Comparison of ENCODE assay signal across 1 cellular context in the genomic region with DNA sequence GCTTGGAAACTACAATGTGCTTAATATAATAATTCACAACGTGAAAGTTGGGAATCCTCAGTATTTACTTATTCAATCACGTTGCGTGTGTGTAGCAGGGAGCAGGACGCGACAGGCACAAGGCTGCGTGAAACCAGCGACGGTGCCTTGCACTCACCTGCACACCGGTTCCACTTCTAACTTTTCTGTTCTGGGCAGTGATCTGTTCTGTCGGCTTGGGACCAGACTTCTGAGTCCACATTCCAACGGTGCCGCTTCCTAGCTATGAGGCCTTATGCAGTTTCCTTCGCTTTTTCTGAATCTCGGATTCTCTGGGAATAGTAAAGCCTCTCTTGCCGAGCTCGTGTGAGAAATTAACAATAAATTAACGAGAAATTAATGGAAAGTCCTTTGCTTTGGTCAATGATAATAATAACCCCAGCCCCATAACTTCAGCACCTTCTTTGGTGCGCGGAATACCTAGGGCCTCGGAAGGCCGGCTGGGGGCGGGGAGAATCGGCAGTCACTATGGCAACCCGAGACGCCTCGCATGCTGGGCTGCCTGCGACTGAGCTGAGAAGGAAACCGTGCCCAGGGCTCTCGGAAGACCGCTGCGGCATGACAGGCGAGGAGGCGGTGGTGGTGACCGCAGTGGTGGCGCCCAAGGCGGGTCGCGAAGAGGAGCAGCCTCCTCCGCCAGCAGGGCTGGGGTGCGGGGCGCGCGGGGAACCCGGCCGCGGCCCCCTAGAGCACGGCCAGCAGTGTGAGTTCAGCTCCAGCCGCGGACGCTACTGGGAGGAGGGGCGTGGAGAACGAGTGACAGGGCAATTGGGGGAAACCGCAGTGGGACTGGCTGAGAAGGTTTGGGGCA.
TF ChIP-seq lines count a peak whose summit lies in the region.

A gene with protein sequence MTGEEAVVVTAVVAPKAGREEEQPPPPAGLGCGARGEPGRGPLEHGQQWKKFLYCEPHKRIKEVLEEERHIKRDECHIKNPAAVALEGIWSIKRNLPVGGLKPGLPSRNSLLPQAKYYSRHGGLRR (plus strand): TSS at position 530 of the 850 bp plus-strand sequence. CDS start 68 bp downstream, at position 598.

TF ChIP-seq in HepG2, 621 proteins besides CTCF, POLR2A, EP300 and RAD21 (continued from another document and continues in another):
- no peak for TF ChIP-seq ZNF720 (CRISPR knock-in tag; IDR thresholded peaks at IDR 0.05)
- TF ChIP-seq, protein P1, sequence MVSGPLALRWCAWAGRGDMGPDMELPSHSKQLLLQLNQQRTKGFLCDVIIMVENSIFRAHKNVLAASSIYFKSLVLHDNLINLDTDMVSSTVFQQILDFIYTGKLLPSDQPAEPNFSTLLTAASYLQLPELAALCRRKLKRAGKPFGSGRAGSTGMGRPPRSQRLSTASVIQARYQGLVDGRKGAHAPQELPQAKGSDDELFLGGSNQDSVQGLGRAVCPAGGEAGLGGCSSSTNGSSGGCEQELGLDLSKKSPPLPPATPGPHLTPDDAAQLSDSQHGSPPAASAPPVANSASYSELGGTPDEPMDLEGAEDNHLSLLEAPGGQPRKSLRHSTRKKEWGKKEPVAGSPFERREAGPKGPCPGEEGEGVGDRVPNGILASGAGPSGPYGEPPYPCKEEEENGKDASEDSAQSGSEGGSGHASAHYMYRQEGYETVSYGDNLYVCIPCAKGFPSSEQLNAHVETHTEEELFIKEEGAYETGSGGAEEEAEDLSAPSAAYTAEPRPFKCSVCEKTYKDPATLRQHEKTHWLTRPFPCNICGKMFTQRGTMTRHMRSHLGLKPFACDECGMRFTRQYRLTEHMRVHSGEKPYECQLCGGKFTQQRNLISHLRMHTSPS (CRISPR knock-in tag; IDR thresholded peaks at IDR 0.05; ENCODE audit: low read depth), result no peak
- TF ChIP-seq, protein P2, sequence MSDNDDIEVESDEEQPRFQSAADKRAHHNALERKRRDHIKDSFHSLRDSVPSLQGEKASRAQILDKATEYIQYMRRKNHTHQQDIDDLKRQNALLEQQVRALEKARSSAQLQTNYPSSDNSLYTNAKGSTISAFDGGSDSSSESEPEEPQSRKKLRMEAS (IDR thresholded peaks at IDR 0.05), result peak; percentile 44
- no peak for TF ChIP-seq ZNF841 (CRISPR knock-in tag; IDR thresholded peaks at IDR 0.05; ENCODE audit: borderline replicate concordance)
- no peak for TF ChIP-seq THAP11 (CRISPR knock-in tag; IDR thresholded peaks at IDR 0.05)
- TF ChIP-seq TEAD3 (CRISPR knock-in tag; optimal IDR thresholded peaks at IDR 0.05; ENCODE audit: borderline replicate concordance), result peak; percentile 29
- TF ChIP-seq TOE1 (CRISPR knock-in tag; IDR thresholded peaks at IDR 0.05), result no peak
- TF ChIP-seq, protein P3, sequence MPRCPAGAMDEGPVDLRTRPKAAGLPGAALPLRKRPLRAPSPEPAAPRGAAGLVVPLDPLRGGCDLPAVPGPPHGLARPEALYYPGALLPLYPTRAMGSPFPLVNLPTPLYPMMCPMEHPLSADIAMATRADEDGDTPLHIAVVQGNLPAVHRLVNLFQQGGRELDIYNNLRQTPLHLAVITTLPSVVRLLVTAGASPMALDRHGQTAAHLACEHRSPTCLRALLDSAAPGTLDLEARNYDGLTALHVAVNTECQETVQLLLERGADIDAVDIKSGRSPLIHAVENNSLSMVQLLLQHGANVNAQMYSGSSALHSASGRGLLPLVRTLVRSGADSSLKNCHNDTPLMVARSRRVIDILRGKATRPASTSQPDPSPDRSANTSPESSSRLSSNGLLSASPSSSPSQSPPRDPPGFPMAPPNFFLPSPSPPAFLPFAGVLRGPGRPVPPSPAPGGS (CRISPR knock-in tag; IDR thresholded peaks at IDR 0.05), result no peak
- TF ChIP-seq MYNN (CRISPR knock-in tag; IDR thresholded peaks at IDR 0.05; ENCODE audit: low read depth), result no peak
- no peak for TF ChIP-seq NR2F6 (IDR thresholded peaks at IDR 0.05)
- no peak for TF ChIP-seq NR2F6 (CRISPR knock-in tag; IDR thresholded peaks at IDR 0.05)
- no peak for TF ChIP-seq NONO (IDR thresholded peaks at IDR 0.05)
- 0 out of 2 replicates have a peak, but pooled peaks have one; percentile 30 for TF ChIP-seq NONO (CRISPR knock-in tag; conservative IDR thresholded peaks at IDR 0.05)
- TF ChIP-seq ZFX (CRISPR knock-in tag; IDR thresholded peaks at IDR 0.05; ENCODE audit: low read depth), result peak; percentile 59; the same call in 1 of the 2 replicates
- TF ChIP-seq ZNF333 (CRISPR knock-in tag; IDR thresholded peaks at IDR 0.05; ENCODE audit: borderline replicate concordance), result peak; percentile 70; the same call in 1 of the 2 replicates
- peak; percentile 63; the same call in 1 of the 2 replicates for TF ChIP-seq MEIS2 (CRISPR knock-in tag; IDR thresholded peaks at IDR 0.05)
- TF ChIP-seq SMAD1 (CRISPR knock-in tag; IDR thresholded peaks at IDR 0.05; ENCODE audit: borderline replicate concordance, low read depth), result no peak
- no peak for TF ChIP-seq FOSL1 (CRISPR knock-in tag; IDR thresholded peaks at IDR 0.05; ENCODE audit: borderline replicate concordance)
- TF ChIP-seq, protein P4, sequence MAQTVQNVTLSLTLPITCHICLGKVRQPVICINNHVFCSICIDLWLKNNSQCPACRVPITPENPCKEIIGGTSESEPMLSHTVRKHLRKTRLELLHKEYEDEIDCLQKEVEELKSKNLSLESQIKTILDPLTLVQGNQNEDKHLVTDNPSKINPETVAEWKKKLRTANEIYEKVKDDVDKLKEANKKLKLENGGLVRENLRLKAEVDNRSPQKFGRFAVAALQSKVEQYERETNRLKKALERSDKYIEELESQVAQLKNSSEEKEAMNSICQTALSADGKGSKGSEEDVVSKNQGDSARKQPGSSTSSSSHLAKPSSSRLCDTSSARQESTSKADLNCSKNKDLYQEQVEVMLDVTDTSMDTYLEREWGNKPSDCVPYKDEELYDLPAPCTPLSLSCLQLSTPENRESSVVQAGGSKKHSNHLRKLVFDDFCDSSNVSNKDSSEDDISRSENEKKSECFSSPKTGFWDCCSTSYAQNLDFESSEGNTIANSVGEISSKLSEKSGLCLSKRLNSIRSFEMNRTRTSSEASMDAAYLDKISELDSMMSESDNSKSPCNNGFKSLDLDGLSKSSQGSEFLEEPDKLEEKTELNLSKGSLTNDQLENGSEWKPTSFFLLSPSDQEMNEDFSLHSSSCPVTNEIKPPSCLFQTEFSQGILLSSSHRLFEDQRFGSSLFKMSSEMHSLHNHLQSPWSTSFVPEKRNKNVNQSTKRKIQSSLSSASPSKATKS (CRISPR knock-in tag; IDR thresholded peaks at IDR 0.05), result no peak
- no peak for TF ChIP-seq KMT2A (CRISPR knock-in tag; IDR thresholded peaks at IDR 0.05)
- TF ChIP-seq SALL1 (CRISPR knock-in tag; IDR thresholded peaks at IDR 0.05), result no peak; the same call in 1 of the 2 replicates
- TF ChIP-seq ONECUT2 (CRISPR knock-in tag; IDR thresholded peaks at IDR 0.05), result no peak
- no peak for TF ChIP-seq ATRX (CRISPR knock-in tag; IDR thresholded peaks at IDR 0.05; ENCODE audit: borderline replicate concordance)
- TF ChIP-seq TAF15 (IDR thresholded peaks at IDR 0.05; ENCODE audit: low read depth, low read length, poor library complexity, severe bottlenecking), result no peak
- TF ChIP-seq, protein P5, sequence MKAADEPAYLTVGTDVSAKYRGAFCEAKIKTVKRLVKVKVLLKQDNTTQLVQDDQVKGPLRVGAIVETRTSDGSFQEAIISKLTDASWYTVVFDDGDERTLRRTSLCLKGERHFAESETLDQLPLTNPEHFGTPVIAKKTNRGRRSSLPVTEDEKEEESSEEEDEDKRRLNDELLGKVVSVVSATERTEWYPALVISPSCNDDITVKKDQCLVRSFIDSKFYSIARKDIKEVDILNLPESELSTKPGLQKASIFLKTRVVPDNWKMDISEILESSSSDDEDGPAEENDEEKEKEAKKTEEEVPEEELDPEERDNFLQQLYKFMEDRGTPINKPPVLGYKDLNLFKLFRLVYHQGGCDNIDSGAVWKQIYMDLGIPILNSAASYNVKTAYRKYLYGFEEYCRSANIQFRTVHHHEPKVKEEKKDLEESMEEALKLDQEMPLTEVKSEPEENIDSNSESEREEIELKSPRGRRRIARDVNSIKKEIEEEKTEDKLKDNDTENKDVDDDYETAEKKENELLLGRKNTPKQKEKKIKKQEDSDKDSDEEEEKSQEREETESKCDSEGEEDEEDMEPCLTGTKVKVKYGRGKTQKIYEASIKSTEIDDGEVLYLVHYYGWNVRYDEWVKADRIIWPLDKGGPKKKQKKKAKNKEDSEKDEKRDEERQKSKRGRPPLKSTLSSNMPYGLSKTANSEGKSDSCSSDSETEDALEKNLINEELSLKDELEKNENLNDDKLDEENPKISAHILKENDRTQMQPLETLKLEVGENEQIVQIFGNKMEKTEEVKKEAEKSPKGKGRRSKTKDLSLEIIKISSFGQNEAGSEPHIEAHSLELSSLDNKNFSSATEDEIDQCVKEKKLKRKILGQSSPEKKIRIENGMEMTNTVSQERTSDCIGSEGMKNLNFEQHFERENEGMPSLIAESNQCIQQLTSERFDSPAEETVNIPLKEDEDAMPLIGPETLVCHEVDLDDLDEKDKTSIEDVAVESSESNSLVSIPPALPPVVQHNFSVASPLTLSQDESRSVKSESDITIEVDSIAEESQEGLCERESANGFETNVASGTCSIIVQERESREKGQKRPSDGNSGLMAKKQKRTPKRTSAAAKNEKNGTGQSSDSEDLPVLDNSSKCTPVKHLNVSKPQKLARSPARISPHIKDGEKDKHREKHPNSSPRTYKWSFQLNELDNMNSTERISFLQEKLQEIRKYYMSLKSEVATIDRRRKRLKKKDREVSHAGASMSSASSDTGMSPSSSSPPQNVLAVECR (CRISPR knock-in tag; IDR thresholded peaks at IDR 0.05; ENCODE audit: borderline replicate concordance), result peak; percentile 89
- TF ChIP-seq KDM3A (CRISPR knock-in tag; IDR thresholded peaks at IDR 0.05; ENCODE audit: low read depth), result no peak
- TF ChIP-seq ZNF747 (CRISPR knock-in tag; IDR thresholded peaks at IDR 0.05; ENCODE audit: borderline replicate concordance), result no peak
- TF ChIP-seq, protein P6, sequence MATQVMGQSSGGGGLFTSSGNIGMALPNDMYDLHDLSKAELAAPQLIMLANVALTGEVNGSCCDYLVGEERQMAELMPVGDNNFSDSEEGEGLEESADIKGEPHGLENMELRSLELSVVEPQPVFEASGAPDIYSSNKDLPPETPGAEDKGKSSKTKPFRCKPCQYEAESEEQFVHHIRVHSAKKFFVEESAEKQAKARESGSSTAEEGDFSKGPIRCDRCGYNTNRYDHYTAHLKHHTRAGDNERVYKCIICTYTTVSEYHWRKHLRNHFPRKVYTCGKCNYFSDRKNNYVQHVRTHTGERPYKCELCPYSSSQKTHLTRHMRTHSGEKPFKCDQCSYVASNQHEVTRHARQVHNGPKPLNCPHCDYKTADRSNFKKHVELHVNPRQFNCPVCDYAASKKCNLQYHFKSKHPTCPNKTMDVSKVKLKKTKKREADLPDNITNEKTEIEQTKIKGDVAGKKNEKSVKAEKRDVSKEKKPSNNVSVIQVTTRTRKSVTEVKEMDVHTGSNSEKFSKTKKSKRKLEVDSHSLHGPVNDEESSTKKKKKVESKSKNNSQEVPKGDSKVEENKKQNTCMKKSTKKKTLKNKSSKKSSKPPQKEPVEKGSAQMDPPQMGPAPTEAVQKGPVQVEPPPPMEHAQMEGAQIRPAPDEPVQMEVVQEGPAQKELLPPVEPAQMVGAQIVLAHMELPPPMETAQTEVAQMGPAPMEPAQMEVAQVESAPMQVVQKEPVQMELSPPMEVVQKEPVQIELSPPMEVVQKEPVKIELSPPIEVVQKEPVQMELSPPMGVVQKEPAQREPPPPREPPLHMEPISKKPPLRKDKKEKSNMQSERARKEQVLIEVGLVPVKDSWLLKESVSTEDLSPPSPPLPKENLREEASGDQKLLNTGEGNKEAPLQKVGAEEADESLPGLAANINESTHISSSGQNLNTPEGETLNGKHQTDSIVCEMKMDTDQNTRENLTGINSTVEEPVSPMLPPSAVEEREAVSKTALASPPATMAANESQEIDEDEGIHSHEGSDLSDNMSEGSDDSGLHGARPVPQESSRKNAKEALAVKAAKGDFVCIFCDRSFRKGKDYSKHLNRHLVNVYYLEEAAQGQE (IDR thresholded peaks at IDR 0.05; ENCODE audit: borderline replicate concordance in 1 of 2, low read depth in 1 of 2, low read length in 2 of 2), result no peak
- TF ChIP-seq ZFYVE20 (CRISPR knock-in tag; IDR thresholded peaks at IDR 0.05; ENCODE audit: borderline replicate concordance, low read depth), result no peak
- TF ChIP-seq ZNF33A (CRISPR knock-in tag; IDR thresholded peaks at IDR 0.05; ENCODE audit: borderline replicate concordance), result no peak
- no peak for TF ChIP-seq MTF1 (CRISPR knock-in tag; IDR thresholded peaks at IDR 0.05)
- no peak for TF ChIP-seq NBN (conservative IDR thresholded peaks at IDR 0.05)
- no peak for TF ChIP-seq THYN1 (CRISPR knock-in tag; IDR thresholded peaks at IDR 0.05; ENCODE audit: borderline replicate concordance, low read depth)
- no peak for TF ChIP-seq SIX4 (CRISPR knock-in tag; IDR thresholded peaks at IDR 0.05)
- TF ChIP-seq GABPB1 (CRISPR knock-in tag; IDR thresholded peaks at IDR 0.05), result peak; percentile 47; the same call in 1 of the 2 replicates
- 0 out of 2 replicates have a peak, but pooled peaks have one; percentile 53 for TF ChIP-seq ZNF607 (CRISPR knock-in tag; IDR thresholded peaks at IDR 0.05; ENCODE audit: borderline replicate concordance)
- peak; percentile 87; the same call in 2 of the 3 replicates for TF ChIP-seq MXI1 (IDR thresholded peaks at IDR 0.05; ENCODE audit: borderline replicate concordance, low read depth, low read length)
- peak; percentile 60; the same call in 1 of the 2 replicates for TF ChIP-seq KDM5B (CRISPR knock-in tag; IDR thresholded peaks at IDR 0.05; ENCODE audit: borderline replicate concordance)
- TF ChIP-seq, protein P7, sequence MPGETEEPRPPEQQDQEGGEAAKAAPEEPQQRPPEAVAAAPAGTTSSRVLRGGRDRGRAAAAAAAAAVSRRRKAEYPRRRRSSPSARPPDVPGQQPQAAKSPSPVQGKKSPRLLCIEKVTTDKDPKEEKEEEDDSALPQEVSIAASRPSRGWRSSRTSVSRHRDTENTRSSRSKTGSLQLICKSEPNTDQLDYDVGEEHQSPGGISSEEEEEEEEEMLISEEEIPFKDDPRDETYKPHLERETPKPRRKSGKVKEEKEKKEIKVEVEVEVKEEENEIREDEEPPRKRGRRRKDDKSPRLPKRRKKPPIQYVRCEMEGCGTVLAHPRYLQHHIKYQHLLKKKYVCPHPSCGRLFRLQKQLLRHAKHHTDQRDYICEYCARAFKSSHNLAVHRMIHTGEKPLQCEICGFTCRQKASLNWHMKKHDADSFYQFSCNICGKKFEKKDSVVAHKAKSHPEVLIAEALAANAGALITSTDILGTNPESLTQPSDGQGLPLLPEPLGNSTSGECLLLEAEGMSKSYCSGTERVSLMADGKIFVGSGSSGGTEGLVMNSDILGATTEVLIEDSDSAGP (CRISPR knock-in tag; IDR thresholded peaks at IDR 0.05; ENCODE audit: borderline replicate concordance), result peak; percentile 67; the same call in 1 of the 2 replicates
- TF ChIP-seq SMARCE1 (IDR thresholded peaks at IDR 0.05; ENCODE audit: borderline replicate concordance), result no peak
- TF ChIP-seq HNRNPH1 (optimal IDR thresholded peaks at IDR 0.05; ENCODE audit: low read depth, low read length), result no peak
- TF ChIP-seq SIN3A (IDR thresholded peaks at IDR 0.05; ENCODE audit: borderline replicate concordance, low read depth, low read length), result peak; percentile 96; the same call in 1 of the 2 replicates
- TF ChIP-seq, protein P8, sequence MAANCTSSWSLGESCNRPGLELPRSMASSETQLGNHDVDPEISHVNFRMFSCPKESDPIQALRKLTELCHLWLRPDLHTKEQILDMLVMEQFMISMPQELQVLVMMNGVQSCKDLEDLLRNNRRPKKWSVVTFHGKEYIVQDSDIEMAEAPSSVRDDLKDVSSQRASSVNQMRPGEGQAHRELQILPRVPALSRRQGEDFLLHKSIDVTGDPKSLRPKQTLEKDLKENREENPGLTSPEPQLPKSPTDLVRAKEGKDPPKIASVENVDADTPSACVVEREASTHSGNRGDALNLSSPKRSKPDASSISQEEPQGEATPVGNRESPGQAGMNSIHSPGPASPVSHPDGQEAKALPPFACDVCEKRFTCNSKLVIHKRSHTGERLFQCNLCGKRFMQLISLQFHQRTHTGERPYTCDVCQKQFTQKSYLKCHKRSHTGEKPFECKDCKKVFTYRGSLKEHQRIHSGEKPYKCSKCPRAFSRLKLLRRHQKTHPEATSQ (CRISPR knock-in tag; IDR thresholded peaks at IDR 0.05; ENCODE audit: borderline replicate concordance), result no peak
- no peak for TF ChIP-seq ZNF251 (CRISPR knock-in tag; IDR thresholded peaks at IDR 0.05)
